1 cellular context compared by ENCODE assay signal in the genomic region with DNA sequence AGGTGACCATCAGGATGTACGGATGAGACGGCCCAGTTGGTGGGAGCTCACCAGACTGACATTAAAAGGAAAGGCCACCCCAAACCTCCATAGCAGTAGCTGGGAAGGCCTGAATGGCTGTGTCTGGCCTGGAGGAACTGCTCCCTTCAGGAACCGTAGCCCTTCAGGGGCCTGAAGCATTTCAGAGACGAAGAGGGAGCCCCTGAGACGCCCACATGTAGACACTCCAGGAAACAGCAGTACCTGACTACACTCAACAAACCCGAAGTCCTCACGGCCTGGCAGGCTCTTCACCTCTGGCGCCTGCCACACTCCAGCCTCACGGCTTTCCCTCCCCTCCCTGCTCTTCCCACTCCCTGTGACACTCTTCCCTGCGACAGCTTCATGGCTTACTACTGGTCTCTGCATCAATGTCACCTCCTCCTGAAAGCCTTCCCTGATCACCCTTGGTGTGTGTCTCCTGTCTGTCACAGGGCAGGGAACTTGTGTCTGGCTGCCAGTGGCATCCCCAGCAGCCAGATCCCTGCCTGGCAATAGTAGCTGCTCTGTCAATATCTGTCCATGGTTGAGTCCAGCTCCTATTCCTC.
A peak's percentile ranks its signal among the peaks of the same experiment; 100 is the strongest.
TF ChIP-seq lines count a peak whose summit lies in the region.

No MANE protein-coding gene starts in this region.

TF ChIP-seq in HepG2, 621 proteins besides CTCF, POLR2A, EP300 and RAD21:
- TF ChIP-seq NFKB2 (CRISPR knock-in tag; IDR thresholded peaks at IDR 0.05; ENCODE audit: borderline replicate concordance) (0 out of 2 replicates have a peak, but pooled peaks have one; percentile 1), ZMYM3 (CRISPR knock-in tag; IDR thresholded peaks at IDR 0.05) (0 out of 2 replicates have a peak, but pooled peaks have one; percentile 27)
- TF ChIP-seq, protein P1, sequence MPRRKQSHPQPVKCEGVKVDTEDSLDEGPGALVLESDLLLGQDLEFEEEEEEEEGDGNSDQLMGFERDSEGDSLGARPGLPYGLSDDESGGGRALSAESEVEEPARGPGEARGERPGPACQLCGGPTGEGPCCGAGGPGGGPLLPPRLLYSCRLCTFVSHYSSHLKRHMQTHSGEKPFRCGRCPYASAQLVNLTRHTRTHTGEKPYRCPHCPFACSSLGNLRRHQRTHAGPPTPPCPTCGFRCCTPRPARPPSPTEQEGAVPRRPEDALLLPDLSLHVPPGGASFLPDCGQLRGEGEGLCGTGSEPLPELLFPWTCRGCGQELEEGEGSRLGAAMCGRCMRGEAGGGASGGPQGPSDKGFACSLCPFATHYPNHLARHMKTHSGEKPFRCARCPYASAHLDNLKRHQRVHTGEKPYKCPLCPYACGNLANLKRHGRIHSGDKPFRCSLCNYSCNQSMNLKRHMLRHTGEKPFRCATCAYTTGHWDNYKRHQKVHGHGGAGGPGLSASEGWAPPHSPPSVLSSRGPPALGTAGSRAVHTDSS (CRISPR knock-in tag; conservative IDR thresholded peaks at IDR 0.05), result no peak
